Comparison of ENCODE assay signal across 20 cellular contexts in genomic region chr7:25777969-25778767, GRCh38.
DNase-seq lines count a peak whose midpoint lies in the region; ATAC-seq, FAIRE-seq and TF ChIP-seq lines count a peak whose summit lies in the region.
"Had no signal": no experiment of that assay in that cellular context is flagged by ENCODE, and none has a peak within 500 bp of the region (broad histone marks: within the 10 kb centered on the region; RNA-seq: fewer than 3 reads in every experiment).

No MANE protein-coding gene starts in this region.

- no peak for ATAC-seq in HG03025 (IDR thresholded peaks at IDR 0.05; ENCODE audit: low FRiP score, unreplicated experiment)
- ATAC-seq in natural killer cell treated with Interleukin-12 subunit alpha and Interleukin-12 subunit beta and Interleukin-15 and Interleukin-18, amount 100 ng/mL, for 72 hours, result no peak
- ATAC-seq: left cardiac atrium had no signal

- H3K23ac ChIP-seq in H1 (ENCODE audit: insufficient read length), result no peak overlapping the region

- no peak overlapping the region for H2BK12ac ChIP-seq in H1 (ENCODE audit: low read depth, low read length)

- no peak overlapping the region for H3K14ac ChIP-seq in H1 (ENCODE audit: insufficient read length)

- no peaks in the 10 kb centered on the region for H3K79me1 ChIP-seq in H1 (ENCODE audit: low read depth, low read length)

- peak; percentile 90 for DNase-seq in NCI-H1105 (lab: John Stamatoyannopoulos, UW)
- peak; percentile 59 for DNase-seq in NCI-H2196 treated with DMSO at 0.1 percent for 48 hours (lab: John Stamatoyannopoulos, UW; ENCODE audit: unreplicated experiment)
- DNase-seq in H1 (ENCODE audit: low read depth in 1 of 2, low spot score in 2 of 2), result no peak
- no peak for DNase-seq in NCI-H1694 treated with DMSO at 0.1 percent for 48 hours (lab: John Stamatoyannopoulos, UW)
- DNase-seq in GF-D8 (lab: John Stamatoyannopoulos, UW), result no peak
- no peak for DNase-seq in natural killer cell treated with Interleukin-12 subunit alpha and Interleukin-12 subunit beta and Interleukin-15 and Interleukin-18, amount 100 ng/mL, for 72 hours (ENCODE audit: low spot score)
- DNase-seq: activated CD4-positive, alpha-beta T cell treated with anti-CD3 and anti-CD28 coated beads for 48 hours; brain microvascular endothelial cell; CD8-positive, alpha-beta memory T cell; dorsolateral prefrontal cortex; esophagus squamous epithelium; left cardiac atrium; NK-92 treated with Interleukin-12 subunit alpha and Interleukin-12 subunit beta, amount 100 ng/mL, for 24 hours; substantia nigra had no signal

- H2BK5ac ChIP-seq in H1 (ENCODE audit: low read depth, low read length), result no peak overlapping the region

- 74% methylated on average over 11 of the region's 11 CpGs; no CpG with 5 or more reads in 1 of the 2 experiments for WGBS in H1 (ENCODE audit: extremely low coverage in 1 of 2, insufficient coverage in 1 of 2, insufficient read length in 1 of 2, insufficient replicate concordance in 2 of 2, low coverage in 1 of 2, low lambda C conversion rate in 2 of 2, missing lambda C conversion rate in 1 of 2), 2 experiments

- H2AFZ ChIP-seq in H1 (ENCODE audit: low read length), result no peak overlapping the region

- H3K27ac ChIP-seq in BLaER1 (no peak overlapping the region), H1 (ENCODE audit: low read depth, low read length) (no peak overlapping the region)
- H3K27ac ChIP-seq: brain microvascular endothelial cell, dorsolateral prefrontal cortex, esophagus squamous epithelium, prostate gland had no signal

- H4K8ac ChIP-seq in H1 (ENCODE audit: extremely low read depth, insufficient read depth, low read length), result no peak overlapping the region

- no peaks in the 10 kb centered on the region for H3K4me1 Mint-ChIP-seq in natural killer cell treated with Interleukin-12 subunit alpha and Interleukin-12 subunit beta and Interleukin-15 and Interleukin-18, amount 100 ng/mL, for 72 hours (ENCODE audit: low read depth in 2 of 2)
- H3K4me1 Mint-ChIP-seq: activated naive CD4-positive, alpha-beta T cell treated with anti-CD3 and anti-CD28 coated beads, Interleukin-2, amount 50 U/mL, for 24 hours; CD8-positive, alpha-beta memory T cell had no signal

- H3K79me2 ChIP-seq in H1 (ENCODE audit: control insufficient read depth in 1 of 2, insufficient read depth in 2 of 2, low read length in 2 of 2), result no peaks in the 10 kb centered on the region

- H3K9me3 ChIP-seq in BLaER1 (no peaks in the 10 kb centered on the region), H1 (ENCODE audit: insufficient read depth in 2 of 2, low read depth in 1 of 2, low read length in 1 of 2) (no peaks in the 10 kb centered on the region)
- H3K9me3 ChIP-seq: esophagus squamous epithelium, prostate gland had no signal

- POLR2A ChIA-PET in H1 (lab: Charles Lee; ENCODE audit: partially characterized antibody), result interaction anchor here (1.0 kb wide), 1 partner anchor 12 kb away, joined by 3 read pairs; no protein-coding TSS in a partner anchor

- no peak for FAIRE-seq in H1 (lab: Jason Lieb, UNC)
- FAIRE-seq: GM18507 had no signal

- peaks cover 6 to 7% of the 10 kb centered on the region in 2 donors for H3K27me3 Mint-ChIP-seq in natural killer cell treated with Interleukin-12 subunit alpha and Interleukin-12 subunit beta and Interleukin-15 and Interleukin-18, amount 100 ng/mL, for 72 hours
- H3K27me3 Mint-ChIP-seq: activated naive CD4-positive, alpha-beta T cell treated with anti-CD3 and anti-CD28 coated beads, Interleukin-2, amount 50 U/mL, for 24 hours had no signal

- H3K36me3 Mint-ChIP-seq in natural killer cell treated with Interleukin-12 subunit alpha and Interleukin-12 subunit beta and Interleukin-15 and Interleukin-18, amount 100 ng/mL, for 72 hours, result no peaks in the 10 kb centered on the region
- H3K36me3 Mint-ChIP-seq: activated naive CD4-positive, alpha-beta T cell treated with anti-CD3 and anti-CD28 coated beads, Interleukin-2, amount 50 U/mL, for 24 hours; CD8-positive, alpha-beta memory T cell had no signal

- TF ChIP-seq POLR2A in H1 (IDR thresholded peaks at IDR 0.05; ENCODE audit: control extremely low read depth in 1 of 2, low read depth in 2 of 2, low read length in 2 of 2), result no peak

- H2BK120ac ChIP-seq in H1 (replicated peaks; ENCODE audit: low read depth, low read length), result no peak overlapping the region

- no peak overlapping the region for H3K4me3 Mint-ChIP-seq in natural killer cell treated with Interleukin-12 subunit alpha and Interleukin-12 subunit beta and Interleukin-15 and Interleukin-18, amount 100 ng/mL, for 72 hours
- H3K4me3 Mint-ChIP-seq: activated naive CD4-positive, alpha-beta T cell treated with anti-CD3 and anti-CD28 coated beads, Interleukin-2, amount 50 U/mL, for 24 hours; CD8-positive, alpha-beta memory T cell; T-helper 2 cell treated with Interferon-gamma antibody and Interleukin-4, amounts not matched to agents 5 μg/mL and 100 μg/mL, for 36 hours had no signal

- no peaks in the 10 kb centered on the region for H3K9me3 Mint-ChIP-seq in natural killer cell treated with Interleukin-12 subunit alpha and Interleukin-12 subunit beta and Interleukin-15 and Interleukin-18, amount 100 ng/mL, for 72 hours
- H3K9me3 Mint-ChIP-seq: activated naive CD4-positive, alpha-beta T cell treated with anti-CD3 and anti-CD28 coated beads, Interleukin-2, amount 50 U/mL, for 24 hours; CD8-positive, alpha-beta memory T cell; T-helper 2 cell treated with Interferon-gamma antibody and Interleukin-4, amounts not matched to agents 5 μg/mL and 100 μg/mL, for 36 hours had no signal

- no peak overlapping the region for H3K18ac ChIP-seq in H1 (ENCODE audit: extremely low read depth, low read length)

- H3K23me2 ChIP-seq in H1 (ENCODE audit: low read depth, low read length), result no peaks in the 10 kb centered on the region

- H3K4me3 ChIP-seq in BLaER1, result no peak overlapping the region
- no peak overlapping the region for H3K4me3 ChIP-seq in H1 (ENCODE audit: extremely low read depth in 1 of 4, insufficient read depth in 2 of 4, low read depth in 3 of 4, low read length in 4 of 4)
- H3K4me3 ChIP-seq: dorsolateral prefrontal cortex, esophagus squamous epithelium, prostate gland had no signal

- H4K20me1 ChIP-seq in BLaER1 (no peaks in the 10 kb centered on the region), H1 (replicated peaks in 1 of 2; ENCODE audit: control insufficient read depth in 1 of 2, insufficient read depth in 2 of 2, low read length in 2 of 2) (no peaks in the 10 kb centered on the region)

- no peak for TF ChIP-seq RAD21 in H1 (IDR thresholded peaks at IDR 0.05 in 1 of 2, conservative IDR thresholded peaks at IDR 0.05 in 1 of 2; ENCODE audit: low read depth in 2 of 2, low read length in 2 of 2)

- no peak overlapping the region for H3K56ac ChIP-seq in H1 (replicated peaks; ENCODE audit: insufficient read length, low read depth, low read length)

- H3K27me3 ChIP-seq in BLaER1 (no peaks in the 10 kb centered on the region), H1 (replicated peaks in 1 of 4; ENCODE audit: control insufficient read depth in 3 of 4, extremely low read depth in 1 of 4, insufficient read depth in 3 of 4, low read length in 3 of 4) (no peaks in the 10 kb centered on the region)
- H3K27me3 ChIP-seq: brain microvascular endothelial cell, dorsolateral prefrontal cortex, esophagus squamous epithelium had no signal

- peak overlapping the region; percentile 57 for H3K4me2 ChIP-seq in BLaER1
- H3K4me2 ChIP-seq in H1 (ENCODE audit: insufficient read depth in 1 of 2, low read depth in 2 of 2, low read length in 2 of 2), result no peak overlapping the region

- H3K4ac ChIP-seq in H1 (replicated peaks; ENCODE audit: insufficient read length, low read depth, low read length), result no peak overlapping the region

- no peak overlapping the region for H4K91ac ChIP-seq in H1 (replicated peaks; ENCODE audit: insufficient read length, low read length)

- H3K9ac ChIP-seq in BLaER1, result no peak overlapping the region
- H3K9ac ChIP-seq in H1 (replicated peaks in 1 of 4; ENCODE audit: extremely low read depth in 1 of 4, low read depth in 3 of 4, low read length in 3 of 4), result no peak overlapping the region

- H3K4me1 ChIP-seq in BLaER1, result peaks cover 26% of the 10 kb centered on the region
- H3K4me1 ChIP-seq in H1 (replicated peaks in 1 of 4; ENCODE audit: control insufficient read depth in 3 of 4, insufficient read depth in 4 of 4, low read length in 3 of 4), result no peaks in the 10 kb centered on the region
- H3K4me1 ChIP-seq: prostate gland had no signal

- H4K5ac ChIP-seq in H1 (ENCODE audit: insufficient read length, low read depth, low read length), result peak overlapping the region; percentile 29

- no peak overlapping the region for H2BK20ac ChIP-seq in H1 (ENCODE audit: low read length)

- no peak for TF ChIP-seq CTCF in H1 (IDR thresholded peaks at IDR 0.05; ENCODE audit: control extremely low read depth in 1 of 3, insufficient read depth in 1 of 3, low read depth in 1 of 3, low read length in 3 of 3)

- no peak overlapping the region for H3K27ac Mint-ChIP-seq in natural killer cell treated with Interleukin-12 subunit alpha and Interleukin-12 subunit beta and Interleukin-15 and Interleukin-18, amount 100 ng/mL, for 72 hours
- H3K27ac Mint-ChIP-seq: activated naive CD4-positive, alpha-beta T cell treated with anti-CD3 and anti-CD28 coated beads, Interleukin-2, amount 50 U/mL, for 24 hours; CD8-positive, alpha-beta memory T cell; T-helper 2 cell treated with Interferon-gamma antibody and Interleukin-4, amounts not matched to agents 5 μg/mL and 100 μg/mL, for 36 hours had no signal

- CTCF ChIA-PET in H1 (lab: Charles Lee; ENCODE audit: partially characterized antibody), result no interaction called here

- no peak for TF ChIP-seq EP300 in H1 (IDR thresholded peaks at IDR 0.05; ENCODE audit: borderline replicate concordance in 1 of 2, low read depth in 2 of 2, low read length in 2 of 2)

- H3K36me3 ChIP-seq in BLaER1 (no peaks in the 10 kb centered on the region), H1 (ENCODE audit: control insufficient read depth in 2 of 4, insufficient read depth in 4 of 4, low read length in 3 of 4) (no peaks in the 10 kb centered on the region)
- H3K36me3 ChIP-seq: brain microvascular endothelial cell, esophagus squamous epithelium, prostate gland had no signal

- no peak overlapping the region for H2BK15ac ChIP-seq in H1 (ENCODE audit: low read length)

- no peak overlapping the region for H2AK5ac ChIP-seq in H1 (ENCODE audit: low read depth, low read length)

TF ChIP-seq in H1, 55 proteins besides CTCF, POLR2A, EP300 and RAD21:
- TF ChIP-seq RBBP5 (IDR thresholded peaks at IDR 0.05; ENCODE audit: borderline replicate concordance, low read depth, low read length), result no peak
- TF ChIP-seq SIN3A (conservative IDR thresholded peaks at IDR 0.05 in 1 of 2, IDR thresholded peaks at IDR 0.05 in 1 of 2; ENCODE audit: low read depth in 1 of 2, low read length in 2 of 2), result no peak

Comparison
In these comparisons a context has a peak if more than half of its experiments do, and no peak if none do; other contexts are left out.
1. DNase-seq: peak in NCI-H1105 (single experiment) and NCI-H2196 treated with DMSO at 0.1 percent for 48 hours (single experiment); none in H1 (0 of 2), NCI-H1694 treated with DMSO at 0.1 percent for 48 hours (single experiment), GF-D8 (single experiment) and natural killer cell treated with Interleukin-12 subunit alpha and Interleukin-12 subunit beta and Interleukin-15 and Interleukin-18, amount 100 ng/mL, for 72 hours (single experiment).